1 cellular context compared by ENCODE assay signal in the genomic region with DNA sequence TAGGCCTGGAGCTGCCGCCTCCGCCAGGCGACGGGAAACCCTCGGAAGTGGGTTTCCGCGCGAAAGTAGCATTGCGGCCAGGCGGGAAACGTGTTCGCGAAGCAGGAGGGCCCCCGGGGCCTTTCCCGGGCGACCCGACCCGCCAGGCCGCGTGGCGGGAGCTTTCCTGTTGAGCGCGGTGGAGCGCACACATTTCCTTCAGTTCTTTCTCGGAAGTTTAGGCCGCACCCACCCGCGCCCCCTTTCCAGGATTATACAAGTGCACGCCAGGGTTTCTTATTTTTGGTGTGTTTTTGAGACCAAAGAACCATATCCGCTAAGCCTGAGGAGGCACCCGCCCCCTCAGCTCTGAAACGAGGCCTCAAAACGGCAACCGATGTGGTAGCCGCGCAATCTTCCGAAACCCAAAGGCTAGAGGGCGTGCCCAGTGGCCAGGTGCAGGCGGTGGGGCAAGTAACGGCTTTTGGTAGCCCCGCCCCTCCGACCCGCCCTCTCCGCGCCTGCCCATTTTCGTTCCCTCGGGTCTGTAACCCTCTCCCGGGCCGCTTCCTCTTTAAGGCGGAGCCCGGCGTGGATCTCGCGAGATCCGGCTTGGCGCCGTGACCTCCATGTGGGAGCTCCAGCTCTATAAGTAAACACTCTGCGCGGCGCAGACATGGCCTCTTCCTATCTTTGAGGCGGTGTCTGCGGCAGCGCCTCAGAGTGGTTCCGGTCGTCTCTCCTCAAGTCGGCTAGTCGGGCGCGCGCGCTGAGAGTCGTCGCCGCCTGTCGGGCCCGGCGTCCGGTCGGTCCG.
TF ChIP-seq lines count a peak whose summit lies in the region.

A gene with protein sequence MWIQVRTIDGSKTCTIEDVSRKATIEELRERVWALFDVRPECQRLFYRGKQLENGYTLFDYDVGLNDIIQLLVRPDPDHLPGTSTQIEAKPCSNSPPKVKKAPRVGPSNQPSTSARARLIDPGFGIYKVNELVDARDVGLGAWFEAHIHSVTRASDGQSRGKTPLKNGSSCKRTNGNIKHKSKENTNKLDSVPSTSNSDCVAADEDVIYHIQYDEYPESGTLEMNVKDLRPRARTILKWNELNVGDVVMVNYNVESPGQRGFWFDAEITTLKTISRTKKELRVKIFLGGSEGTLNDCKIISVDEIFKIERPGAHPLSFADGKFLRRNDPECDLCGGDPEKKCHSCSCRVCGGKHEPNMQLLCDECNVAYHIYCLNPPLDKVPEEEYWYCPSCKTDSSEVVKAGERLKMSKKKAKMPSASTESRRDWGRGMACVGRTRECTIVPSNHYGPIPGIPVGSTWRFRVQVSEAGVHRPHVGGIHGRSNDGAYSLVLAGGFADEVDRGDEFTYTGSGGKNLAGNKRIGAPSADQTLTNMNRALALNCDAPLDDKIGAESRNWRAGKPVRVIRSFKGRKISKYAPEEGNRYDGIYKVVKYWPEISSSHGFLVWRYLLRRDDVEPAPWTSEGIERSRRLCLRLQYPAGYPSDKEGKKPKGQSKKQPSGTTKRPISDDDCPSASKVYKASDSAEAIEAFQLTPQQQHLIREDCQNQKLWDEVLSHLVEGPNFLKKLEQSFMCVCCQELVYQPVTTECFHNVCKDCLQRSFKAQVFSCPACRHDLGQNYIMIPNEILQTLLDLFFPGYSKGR (plus strand): TSS at position 628 of the 793 bp plus-strand sequence. CDS start 292 bp downstream, outside the sequence.

TF ChIP-seq in SK-N-SH, 30 proteins besides CTCF, POLR2A, EP300 and RAD21 (continued from another document):
- TF ChIP-seq, protein P1, sequence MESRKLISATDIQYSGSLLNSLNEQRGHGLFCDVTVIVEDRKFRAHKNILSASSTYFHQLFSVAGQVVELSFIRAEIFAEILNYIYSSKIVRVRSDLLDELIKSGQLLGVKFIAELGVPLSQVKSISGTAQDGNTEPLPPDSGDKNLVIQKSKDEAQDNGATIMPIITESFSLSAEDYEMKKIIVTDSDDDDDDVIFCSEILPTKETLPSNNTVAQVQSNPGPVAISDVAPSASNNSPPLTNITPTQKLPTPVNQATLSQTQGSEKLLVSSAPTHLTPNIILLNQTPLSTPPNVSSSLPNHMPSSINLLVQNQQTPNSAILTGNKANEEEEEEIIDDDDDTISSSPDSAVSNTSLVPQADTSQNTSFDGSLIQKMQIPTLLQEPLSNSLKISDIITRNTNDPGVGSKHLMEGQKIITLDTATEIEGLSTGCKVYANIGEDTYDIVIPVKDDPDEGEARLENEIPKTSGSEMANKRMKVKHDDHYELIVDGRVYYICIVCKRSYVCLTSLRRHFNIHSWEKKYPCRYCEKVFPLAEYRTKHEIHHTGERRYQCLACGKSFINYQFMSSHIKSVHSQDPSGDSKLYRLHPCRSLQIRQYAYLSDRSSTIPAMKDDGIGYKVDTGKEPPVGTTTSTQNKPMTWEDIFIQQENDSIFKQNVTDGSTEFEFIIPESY (IDR thresholded peaks at IDR 0.05; ENCODE audit: borderline replicate concordance, low read depth) = peak; percentile 98
- no peak for TF ChIP-seq RXRA (IDR thresholded peaks at IDR 0.05; ENCODE audit: borderline replicate concordance, low read depth)
- TF ChIP-seq, protein P2, sequence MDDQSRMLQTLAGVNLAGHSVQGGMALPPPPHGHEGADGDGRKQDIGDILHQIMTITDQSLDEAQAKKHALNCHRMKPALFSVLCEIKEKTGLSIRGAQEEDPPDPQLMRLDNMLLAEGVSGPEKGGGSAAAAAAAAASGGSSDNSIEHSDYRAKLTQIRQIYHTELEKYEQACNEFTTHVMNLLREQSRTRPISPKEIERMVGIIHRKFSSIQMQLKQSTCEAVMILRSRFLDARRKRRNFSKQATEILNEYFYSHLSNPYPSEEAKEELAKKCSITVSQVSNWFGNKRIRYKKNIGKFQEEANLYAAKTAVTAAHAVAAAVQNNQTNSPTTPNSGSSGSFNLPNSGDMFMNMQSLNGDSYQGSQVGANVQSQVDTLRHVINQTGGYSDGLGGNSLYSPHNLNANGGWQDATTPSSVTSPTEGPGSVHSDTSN (IDR thresholded peaks at IDR 0.05) = no peak
- TF ChIP-seq ELF1 (IDR thresholded peaks at IDR 0.05) = peak; percentile 80
- TF ChIP-seq SIN3A (IDR thresholded peaks at IDR 0.05; ENCODE audit: borderline replicate concordance, low read depth, low read length) = peak; percentile 95
- TF ChIP-seq POLR2AphosphoS5 (IDR thresholded peaks at IDR 0.05; ENCODE audit: low read depth, low read length) = peak; percentile 79
- TF ChIP-seq TAF1 (IDR thresholded peaks at IDR 0.05; ENCODE audit: borderline replicate concordance, low read depth, low read length) = peak; percentile 82
